1 cellular context compared by ENCODE assay signal in genomic region chr13:44374348-44374712, GRCh38.
TF ChIP-seq lines count a peak whose summit lies in the region.

No MANE protein-coding gene starts in this region.

TF ChIP-seq in SK-N-SH treated with all-trans-retinoic acid at 6 μM for 48 hours, 23 proteins besides CTCF, POLR2A, EP300 and RAD21 (continued from another document):
- no peak for TF ChIP-seq CSRNP3 (CRISPR knock-in tag; IDR thresholded peaks at IDR 0.05)
